ENCODE assay signal across 25 cellular contexts in genomic region chr10:98459385-98459784, GRCh38.
"Had no signal": no experiment of that assay in that cellular context is flagged by ENCODE, and none has a peak within 500 bp of the region (broad histone marks: within the 10 kb centered on the region; RNA-seq: fewer than 3 reads in every experiment).

No MANE protein-coding gene starts in this region.

- ATAC-seq: mucosa of descending colon; naive thymus-derived CD4-positive, alpha-beta T cell; natural killer cell treated with Interleukin-12 subunit alpha and Interleukin-12 subunit beta and Interleukin-15 and Interleukin-18, amount 100 ng/mL, for 72 hours; right cardiac atrium; sciatic nerve; stimulated activated naive B cell treated with anti-CD40 and anti-IgM and Interleukin-4, amounts not matched to agents 10 μg/mL and 1 μg/mL and 100 μg/mL, for 72 hours; stimulated activated naive CD8-positive, alpha-beta T cell treated with anti-CD3 and anti-CD28 coated beads, Interleukin-15, Interleukin-2, amounts not matched to agents 100 U/mL and 50 U/mL, for 24 hours; upper lobe of right lung had no signal

- H3K9me3 Mint-ChIP-seq: naive thymus-derived CD4-positive, alpha-beta T cell; natural killer cell treated with Interleukin-12 subunit alpha and Interleukin-12 subunit beta and Interleukin-15 and Interleukin-18, amount 100 ng/mL, for 72 hours; stimulated activated naive B cell treated with anti-CD40 and anti-IgM and Interleukin-4, amounts not matched to agents 10 μg/mL and 1 μg/mL and 100 μg/mL, for 72 hours had no signal

- H2AFZ ChIP-seq: hepatocyte had no signal

- H3K27ac ChIP-seq: ovary, skin epidermis, testis, thyroid gland, transverse colon, upper lobe of right lung had no signal

- H3K4me3 Mint-ChIP-seq: naive thymus-derived CD4-positive, alpha-beta T cell; natural killer cell treated with Interleukin-12 subunit alpha and Interleukin-12 subunit beta and Interleukin-15 and Interleukin-18, amount 100 ng/mL, for 72 hours; stimulated activated naive B cell treated with anti-CD40 and anti-IgM and Interleukin-4, amounts not matched to agents 10 μg/mL and 1 μg/mL and 100 μg/mL, for 72 hours had no signal

- FAIRE-seq: urothelium cell line had no signal

- H3K4me3 ChIP-seq: hepatocyte, left ventricle myocardium inferior, lung, mucosa of descending colon, ovary, skin epidermis, stomach, testis, thyroid gland, transverse colon, upper lobe of right lung had no signal

- H3K4me2 ChIP-seq: hepatocyte had no signal

- H3K27me3 ChIP-seq: hepatocyte, ovary, testis, thyroid gland, transverse colon, upper lobe of right lung had no signal

- DNase-seq: islet precursor cell; left ventricle myocardium inferior; midbrain; mucosa of descending colon; naive thymus-derived CD4-positive, alpha-beta T cell; ovary; stimulated activated CD4-positive, alpha-beta T cell treated with anti-CD3 and anti-CD28 coated beads, Interleukin-12 subunit alpha, Interleukin-12 subunit beta, amount 100 ng/mL, for 4 hours; stimulated activated CD4-positive, alpha-beta T cell treated with anti-CD3 and anti-CD28 coated beads, Interleukin-15, amount 100 ng/mL, for 24 hours; stimulated activated CD4-positive, alpha-beta T cell treated with anti-CD3 and anti-CD28 coated beads, Interleukin-2, amount 100 ng/mL, for 24 hours; stimulated activated CD4-positive, alpha-beta T cell treated with anti-CD3 and anti-CD28 coated beads, Interleukin-4, amount 100 ng/mL, for 1 hour; stimulated activated naive B cell treated with anti-CD40 and anti-IgM and Interleukin-4, amounts not matched to agents 10 μg/mL and 1 μg/mL and 100 μg/mL, for 72 hours; stimulated activated naive CD8-positive, alpha-beta T cell treated with anti-CD3 and anti-CD28 coated beads, Interleukin-15, Interleukin-2, amounts not matched to agents 100 U/mL and 50 U/mL, for 24 hours; stomach; testis; thyroid gland; transverse colon; upper lobe of right lung had no signal

- H3K9me3 ChIP-seq: left ventricle myocardium inferior, mucosa of descending colon, ovary, stomach, testis, thyroid gland, transverse colon, upper lobe of right lung had no signal

- H3K36me3 ChIP-seq: left ventricle myocardium inferior, ovary, stomach, thyroid gland, transverse colon, upper lobe of right lung had no signal

- H3K79me2 ChIP-seq: hepatocyte had no signal

- H3K27ac Mint-ChIP-seq: natural killer cell treated with Interleukin-12 subunit alpha and Interleukin-12 subunit beta and Interleukin-15 and Interleukin-18, amount 100 ng/mL, for 72 hours; progenitor cell of endocrine pancreas; stimulated activated naive B cell treated with anti-CD40 and anti-IgM and Interleukin-4, amounts not matched to agents 10 μg/mL and 1 μg/mL and 100 μg/mL, for 72 hours had no signal

- H3K36me3 Mint-ChIP-seq: naive thymus-derived CD4-positive, alpha-beta T cell; natural killer cell treated with Interleukin-12 subunit alpha and Interleukin-12 subunit beta and Interleukin-15 and Interleukin-18, amount 100 ng/mL, for 72 hours; stimulated activated naive B cell treated with anti-CD40 and anti-IgM and Interleukin-4, amounts not matched to agents 10 μg/mL and 1 μg/mL and 100 μg/mL, for 72 hours had no signal
